In the genomic region with DNA sequence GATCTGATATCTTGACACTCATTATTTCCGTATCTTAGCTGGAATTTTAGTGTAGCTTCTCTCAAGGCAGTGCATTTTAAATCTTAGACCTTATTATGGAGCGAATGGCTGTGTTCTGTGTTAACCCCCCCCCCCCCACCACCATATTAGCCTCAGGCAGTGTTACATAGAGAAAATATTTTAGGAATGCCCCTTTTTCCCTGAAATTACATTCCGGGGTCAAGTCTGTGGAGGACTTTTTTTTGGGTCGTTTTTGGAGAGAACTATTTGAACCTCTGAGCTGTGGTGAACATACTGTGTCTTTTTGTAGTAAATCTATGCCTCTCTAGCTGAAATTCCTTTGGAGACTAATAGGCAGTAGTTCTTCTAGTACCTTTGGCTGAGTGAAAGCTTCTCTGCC, we compare ENCODE assay signal across 26 cellular contexts. TPM values are rescaled to one million over a fixed set of nuclear protein-coding genes. Genes with fewer than 3 reads are reported as not detected.
DNase-seq lines count a peak whose midpoint lies in the region; ATAC-seq and TF ChIP-seq lines count a peak whose summit lies in the region.
"Had no signal": no experiment of that assay in that cellular context is flagged by ENCODE, and none has a peak within 500 bp of the region (broad histone marks: within the 10 kb centered on the region; RNA-seq: fewer than 3 reads in every experiment).

No MANE protein-coding gene starts in this region.

- H2AK5ac ChIP-seq in mesenchymal stem cell (ENCODE audit: low read length, severe bottlenecking): no peak overlapping the region

- H3K9ac ChIP-seq in HUES6 (ENCODE audit: low read length): peak overlapping the region; percentile 5
- no peak overlapping the region for H3K9ac ChIP-seq in mesenchymal stem cell (ENCODE audit: low read length)

- H3K4me2 ChIP-seq in DOHH2 (ENCODE audit: low read length): peak overlapping the region; percentile 86
- H3K4me2 ChIP-seq in mesenchymal stem cell (ENCODE audit: low read length, poor library complexity, severe bottlenecking): no peak overlapping the region
- H3K4me2 ChIP-seq: smooth muscle cell had no signal

- H3K27me3 ChIP-seq in DOHH2 (ENCODE audit: control insufficient read depth, low read length) (no peaks in the 10 kb centered on the region), HUES6 (ENCODE audit: control insufficient read depth, insufficient read depth, low read length) (peaks cover 13% of the 10 kb centered on the region), dorsolateral prefrontal cortex (no peaks in the 10 kb centered on the region), mesenchymal stem cell (ENCODE audit: control insufficient read depth in 1 of 2, insufficient read depth in 1 of 2, low read length in 2 of 2) (no peaks in the 10 kb centered on the region)
- H3K27me3 ChIP-seq: neutrophil, testis had no signal

- no peak overlapping the region for H3K4me3 Mint-ChIP-seq in central memory CD8-positive, alpha-beta T cell
- H3K4me3 Mint-ChIP-seq in osteocyte (ENCODE audit: unreplicated experiment): peak overlapping the region; percentile 45
- H3K4me3 Mint-ChIP-seq: activated T-cell treated with anti-CD3 and anti-CD28 coated beads, Interleukin-2, amount 50 U/mL, for 24 hours; stimulated activated memory B cell treated with anti-CD40 and anti-IgM and Interleukin-4, amounts not matched to agents 10 μg/mL and 1 μg/mL and 100 μg/mL, for 72 hours had no signal

- peak overlapping the region; percentile 8 for H3K27ac Mint-ChIP-seq in central memory CD8-positive, alpha-beta T cell (ENCODE audit: low read depth)
- peak overlapping the region; percentile 42 for H3K27ac Mint-ChIP-seq in osteocyte (ENCODE audit: unreplicated experiment)
- H3K27ac Mint-ChIP-seq: activated T-cell treated with anti-CD3 and anti-CD28 coated beads, Interleukin-2, amount 50 U/mL, for 24 hours; stimulated activated memory B cell treated with anti-CD40 and anti-IgM and Interleukin-4, amounts not matched to agents 10 μg/mL and 1 μg/mL and 100 μg/mL, for 72 hours had no signal

- no peak overlapping the region for H3K4ac ChIP-seq in mesenchymal stem cell (ENCODE audit: low read depth in 1 of 2, low read length in 2 of 2)

- H3K27me3 Mint-ChIP-seq in central memory CD8-positive, alpha-beta T cell: no peaks in the 10 kb centered on the region
- peaks cover 3% of the 10 kb centered on the region for H3K27me3 Mint-ChIP-seq in osteocyte (ENCODE audit: unreplicated experiment)
- H3K27me3 Mint-ChIP-seq: activated T-cell treated with anti-CD3 and anti-CD28 coated beads, Interleukin-2, amount 50 U/mL, for 24 hours; stimulated activated memory B cell treated with anti-CD40 and anti-IgM and Interleukin-4, amounts not matched to agents 10 μg/mL and 1 μg/mL and 100 μg/mL, for 72 hours had no signal

- H2BK5ac ChIP-seq in mesenchymal stem cell (ENCODE audit: low read depth, low read length, poor library complexity, severe bottlenecking): no peak overlapping the region

- TF ChIP-seq CTCF in DOHH2 (IDR thresholded peaks at IDR 0.05; ENCODE audit: low read depth, low read length, poor library complexity, severe bottlenecking) (no peak), osteocyte (IDR thresholded peaks at IDR 0.05) (no peak), dorsolateral prefrontal cortex (IDR thresholded peaks at IDR 0.05 in 54 of 56, conservative IDR thresholded peaks at IDR 0.05 in 2 of 56; ENCODE audit: low read depth in 1 of 56, partially characterized antibody in 56 of 56) (no peak)

- no peaks in the 10 kb centered on the region for H3K9me2 ChIP-seq in DOHH2 (replicated peaks; ENCODE audit: control insufficient read depth, low read length)

- peaks cover 66% of the 10 kb centered on the region for H3K4me1 ChIP-seq in DOHH2 (ENCODE audit: control insufficient read depth, low read length)
- peaks cover 21% of the 10 kb centered on the region for H3K4me1 ChIP-seq in HUES6 (ENCODE audit: control insufficient read depth, insufficient read depth, low read length)
- H3K4me1 ChIP-seq in mesenchymal stem cell (ENCODE audit: control insufficient read depth, insufficient read depth, low read depth, low read length): peaks cover 5% of the 10 kb centered on the region

- no peak overlapping the region for H3K18ac ChIP-seq in mesenchymal stem cell (ENCODE audit: low read depth in 1 of 2, low read length in 2 of 2)

- H4K20me1 ChIP-seq in DOHH2 (ENCODE audit: control insufficient read depth, insufficient read depth, low read depth, low read length): no peaks in the 10 kb centered on the region

- peaks cover 47% of the 10 kb centered on the region for H3K4me1 Mint-ChIP-seq in central memory CD8-positive, alpha-beta T cell
- peaks cover 51% of the 10 kb centered on the region for H3K4me1 Mint-ChIP-seq in osteocyte (ENCODE audit: unreplicated experiment)

- H3K36me3 ChIP-seq in DOHH2 (ENCODE audit: control insufficient read depth, low read length): no peaks in the 10 kb centered on the region
- H3K36me3 ChIP-seq in HUES6 (ENCODE audit: control insufficient read depth, insufficient read depth, low read length): no peaks in the 10 kb centered on the region
- H3K36me3 ChIP-seq in mesenchymal stem cell (ENCODE audit: control insufficient read depth in 1 of 2, insufficient read depth in 2 of 2, low read depth in 1 of 2, low read length in 2 of 2): peaks cover 0 to 3% of the 10 kb centered on the region in 2 experiments
- H3K36me3 ChIP-seq: left ventricle myocardium inferior, neutrophil had no signal

- H3K79me2 ChIP-seq in DOHH2 (ENCODE audit: control insufficient read depth, low read length): peaks cover 59% of the 10 kb centered on the region

- H2AFZ ChIP-seq in mesenchymal stem cell (ENCODE audit: low read depth, low read length): no peak overlapping the region

- no peak overlapping the region for H2BK12ac ChIP-seq in mesenchymal stem cell (ENCODE audit: low read length in 2 of 2)

- H3K14ac ChIP-seq in mesenchymal stem cell (ENCODE audit: low read length in 2 of 2): no peak overlapping the region

- peaks cover 5% of the 10 kb centered on the region for H3K36me3 Mint-ChIP-seq in central memory CD8-positive, alpha-beta T cell (ENCODE audit: insufficient read depth)
- no peaks in the 10 kb centered on the region for H3K36me3 Mint-ChIP-seq in osteocyte (ENCODE audit: unreplicated experiment)

- no peak overlapping the region for H3K23ac ChIP-seq in mesenchymal stem cell (ENCODE audit: low read length in 2 of 2)

- no peak for ATAC-seq in central memory CD8-positive, alpha-beta T cell (replicated peaks; ENCODE audit: extremely low read depth, poor library complexity, severe bottlenecking)
- ATAC-seq in GM18502 (IDR thresholded peaks at IDR 0.05; ENCODE audit: poor library complexity, unreplicated experiment): no peak
- ATAC-seq: mucosa of descending colon; stimulated activated memory B cell treated with anti-CD40 and anti-IgM and Interleukin-4, amounts not matched to agents 10 μg/mL and 1 μg/mL and 100 μg/mL, for 72 hours had no signal

- H3K79me1 ChIP-seq in mesenchymal stem cell (replicated peaks; ENCODE audit: low read length, poor library complexity, severe bottlenecking): peaks cover 15% of the 10 kb centered on the region

- no peak overlapping the region for H2BK120ac ChIP-seq in mesenchymal stem cell (ENCODE audit: low read depth, low read length)

- H3K9me3 ChIP-seq in DOHH2 (ENCODE audit: control insufficient read depth, insufficient read depth, low read length) (no peaks in the 10 kb centered on the region), HUES6 (ENCODE audit: control insufficient read depth, insufficient read depth, low read depth, low read length) (no peaks in the 10 kb centered on the region), mesenchymal stem cell (ENCODE audit: control insufficient read depth, low read length) (no peaks in the 10 kb centered on the region)
- H3K9me3 ChIP-seq: left ventricle myocardium inferior, mucosa of descending colon, neutrophil, testis had no signal

- peak overlapping the region; percentile 36 for H3K4me3 ChIP-seq in DOHH2 (ENCODE audit: low read length)
- H3K4me3 ChIP-seq in HUES6 (ENCODE audit: low read depth, low read length): no peak overlapping the region
- H3K4me3 ChIP-seq in dorsolateral prefrontal cortex: no peak overlapping the region
- no peak overlapping the region for H3K4me3 ChIP-seq in mesenchymal stem cell (ENCODE audit: insufficient read depth in 1 of 2, low read depth in 1 of 2, low read length in 2 of 2)
- H3K4me3 ChIP-seq: left ventricle myocardium inferior, mucosa of descending colon, smooth muscle cell, testis had no signal

- DNase-seq in central memory CD8-positive, alpha-beta T cell (ENCODE audit: low spot score in 2 of 2): no peak
- no peak for DNase-seq in osteocyte (ENCODE audit: extremely low spot score, unreplicated experiment)
- no peak for DNase-seq in dorsolateral prefrontal cortex
- DNase-seq in mesenchymal stem cell: no peak
- DNase-seq in activated effector memory CD4-positive, alpha-beta T cell treated with anti-CD3 and anti-CD28 coated beads, Interleukin-2, amount 50 U/mL, for 16 hours: no peak
- DNase-seq: activated CD4-positive, alpha-beta T cell treated with anti-CD3 and anti-CD28 coated beads for 1 hour; activated CD8-positive, alpha-beta memory T cell treated with anti-CD3 and anti-CD28 coated beads for 24 hours; activated naive CD4-positive, alpha-beta T cell treated with Interleukin-2 at 50 U/mL for 16 hours; activated T-cell treated with anti-CD3 and anti-CD28 coated beads, Interleukin-2, amount 50 U/mL, for 24 hours; amniotic stem cell; CD8-positive, alpha-beta memory T cell; KG1; left ventricle myocardium inferior; mucosa of descending colon; NCI-H2029; NCI-H446; SHP77; T-helper 1 cell; testis had no signal

- H2BK15ac ChIP-seq in mesenchymal stem cell (ENCODE audit: low read depth, poor library complexity, severe bottlenecking): no peak overlapping the region

- H4K91ac ChIP-seq in mesenchymal stem cell (ENCODE audit: low read length): no peak overlapping the region

- H3K9me3 Mint-ChIP-seq in central memory CD8-positive, alpha-beta T cell: no peaks in the 10 kb centered on the region
- no peaks in the 10 kb centered on the region for H3K9me3 Mint-ChIP-seq in osteocyte (ENCODE audit: unreplicated experiment)
- H3K9me3 Mint-ChIP-seq: CD8-positive, alpha-beta memory T cell had no signal

- H4K8ac ChIP-seq in mesenchymal stem cell (ENCODE audit: low read length): no peak overlapping the region

- 53% methylated on average over 3 of the region's 4 CpGs for WGBS in mesenchymal stem cell

- intact Hi-C loops in dorsolateral prefrontal cortex (cut with DNase I): no loop called here

- H3K27ac ChIP-seq in DOHH2 (ENCODE audit: low read depth, low read length) (peak overlapping the region; percentile 29), HUES6 (ENCODE audit: low read depth, low read length) (no peak overlapping the region), dorsolateral prefrontal cortex (no peak overlapping the region), mesenchymal stem cell (ENCODE audit: low read length, poor library complexity, severe bottlenecking) (no peak overlapping the region)
- H3K27ac ChIP-seq: epithelial cell of prostate, left ventricle myocardium inferior, neutrophil, testis had no signal

- H3F3A ChIP-seq in DOHH2 (ENCODE audit: control insufficient read depth, insufficient read depth): peaks cover 5% of the 10 kb centered on the region; the same call in 1 of the 2 replicates

RNA-seq across cellular contexts. Expression of gene CCDC126, which starts 3.1 kb away (rescaled TPM):
- total RNA-seq in osteocyte: 11.6 and 14.8 TPM in 2 replicates
- total RNA-seq in dorsolateral prefrontal cortex: 10 to 100 TPM; 11.7 to 28.0 (median 16.8) TPM
- 13.0 TPM for polyA plus RNA-seq in mesenchymal stem cell (2013, experiment 1 of 2)
- polyA plus RNA-seq in mesenchymal stem cell (2013, experiment 2 of 2): 12.2 TPM
